8 cellular contexts compared by ENCODE assay signal in genomic region chr2:172098650-172099471, GRCh38. TPM values are rescaled to one million over a fixed set of nuclear protein-coding genes. Genes with fewer than 3 reads are reported as not detected.
DNase-seq lines count a peak whose midpoint lies in the region; TF ChIP-seq lines count a peak whose summit lies in the region.

No MANE protein-coding gene starts in this region.

- peak; percentile 81 for DNase-seq in activated effector memory CD4-positive, alpha-beta T cell treated with anti-CD3 and anti-CD28 coated beads, Interleukin-2, amount 50 U/mL, for 16 hours
- no peak for DNase-seq in activated effector memory CD4-positive, alpha-beta T cell treated with Interleukin-2 at 50 U/mL for 16 hours
- DNase-seq in RPMI7951 (ENCODE audit: low read depth) (peak; percentile 93), coronary artery (ENCODE audit: low spot score) (peak; percentile 74), NCI-H345 (lab: John Stamatoyannopoulos, UW) (no peak), NCI-H1048 (lab: John Stamatoyannopoulos, UW) (no peak), DMS153 treated with DMSO at 0.1 percent for 48 hours (lab: John Stamatoyannopoulos, UW; ENCODE audit: unreplicated experiment) (no peak)

- peaks cover 91 to 100% of the 10 kb centered on the region in 2 donors for H3K27me3 ChIP-seq in muscle layer of colon (ENCODE audit: control insufficient read depth in 1 of 2, insufficient read depth in 2 of 2, low read length in 2 of 2)

- H3K36me3 ChIP-seq in muscle layer of colon (ENCODE audit: insufficient read depth, low read length): no peaks in the 10 kb centered on the region

- peaks cover 58% of the 10 kb centered on the region for H3K4me1 ChIP-seq in muscle layer of colon (ENCODE audit: insufficient read depth, low read length)

- peak overlapping the region in 1 of 2 donors; percentile 2 for H3K27ac ChIP-seq in coronary artery
- no peak overlapping the region for H3K27ac ChIP-seq in muscle layer of colon (ENCODE audit: low read depth, low read length)

- H3K9ac ChIP-seq in muscle layer of colon (ENCODE audit: low read length): no peak overlapping the region

- TF ChIP-seq CTCF in coronary artery (IDR thresholded peaks at IDR 0.05): no peak

- H3K9me3 ChIP-seq in muscle layer of colon (ENCODE audit: low read length): no peaks in the 10 kb centered on the region

- H3K4me3 ChIP-seq in coronary artery: peak overlapping the region; percentile 64
- peak overlapping the region; percentile 5 to 23 for H3K4me3 ChIP-seq in muscle layer of colon (ENCODE audit: low read depth in 1 of 2, low read length in 2 of 2)

RNA-seq across cellular contexts. Expression of gene DLX2, which starts 3.8 kb away (rescaled TPM):
- 0.72 and 1.3 TPM in 2 replicates for total RNA-seq in RPMI7951 (2014; rRNA removed; shearing (Covaris generic))

RNA-seq across cellular contexts. Expression of gene DLX1, which starts 13.6 kb away (rescaled TPM):
- 7.8 and 8.8 TPM in 2 replicates for total RNA-seq in RPMI7951 (2014; rRNA removed; shearing (Covaris generic))

Comparison
In these comparisons a context has a peak if more than half of its experiments do, and no peak if none do; other contexts are left out.
1. DNase-seq: peak in activated effector memory CD4-positive, alpha-beta T cell treated with anti-CD3 and anti-CD28 coated beads, Interleukin-2, amount 50 U/mL, for 16 hours (single experiment), RPMI7951 (single experiment) and coronary artery (single experiment); none in activated effector memory CD4-positive, alpha-beta T cell treated with Interleukin-2 at 50 U/mL for 16 hours (single experiment), NCI-H345 (single experiment), NCI-H1048 (single experiment) and DMS153 treated with DMSO at 0.1 percent for 48 hours (single experiment).